In the genomic region with DNA sequence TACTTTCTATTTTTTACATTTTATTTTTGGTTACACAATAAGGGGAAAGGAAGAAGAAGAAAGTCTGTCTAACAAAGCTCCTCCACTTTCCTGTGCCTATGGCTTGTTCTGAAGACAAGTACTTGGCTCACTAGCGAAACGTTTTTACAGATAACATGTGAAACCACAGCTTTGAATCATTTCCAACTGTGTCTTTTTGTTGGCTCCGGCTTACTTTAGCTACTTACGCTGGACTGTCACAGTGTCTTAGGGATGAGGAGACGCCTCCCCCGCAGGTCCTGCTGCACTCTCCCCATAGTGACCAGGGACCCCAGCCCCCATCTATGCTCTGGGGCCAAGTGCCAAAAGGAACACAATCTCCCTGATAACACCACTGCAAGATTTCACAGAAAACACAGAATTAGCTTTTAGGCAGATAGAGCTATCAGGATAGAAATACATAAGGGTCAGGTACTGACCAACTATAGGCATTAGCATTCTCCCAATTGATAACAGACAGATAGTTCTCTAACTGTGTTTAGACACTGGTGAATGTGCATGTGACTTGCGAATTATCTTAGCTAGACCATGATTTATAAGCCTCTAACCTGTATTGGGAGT, we compare ENCODE assay signal across 13 cellular contexts.
DNase-seq lines count a peak whose midpoint lies in the region; ATAC-seq and TF ChIP-seq lines count a peak whose summit lies in the region.
"Had no signal": no experiment of that assay in that cellular context is flagged by ENCODE, and none has a peak within 500 bp of the region (broad histone marks: within the 10 kb centered on the region; RNA-seq: fewer than 3 reads in every experiment).

No MANE protein-coding gene starts in this region.

- H3K36me3 ChIP-seq in brain microvascular endothelial cell (replicated peaks) = no peaks in the 10 kb centered on the region
- no peaks in the 10 kb centered on the region for H3K36me3 ChIP-seq in kidney epithelial cell (ENCODE audit: control insufficient read depth, insufficient read depth, low read length)
- H3K36me3 ChIP-seq: prostate gland had no signal

- H3K4me3 ChIP-seq in AG04449 (ENCODE audit: low read depth, low read length) (no peak overlapping the region), brain microvascular endothelial cell (ENCODE audit: low read depth, low read length) (no peak overlapping the region), kidney epithelial cell (ENCODE audit: low read depth, low read length) (no peak overlapping the region)
- H3K4me3 ChIP-seq: prostate gland had no signal

- no peaks in the 10 kb centered on the region for H3K27me3 ChIP-seq in brain microvascular endothelial cell (replicated peaks)
- H3K27me3 ChIP-seq in kidney epithelial cell (ENCODE audit: control insufficient read depth, insufficient read depth, low read length) = no peaks in the 10 kb centered on the region

- ATAC-seq in HG02610 (IDR thresholded peaks at IDR 0.05; ENCODE audit: unreplicated experiment) = no peak
- ATAC-seq: activated T-helper 17 cell treated with anti-CD3 and anti-CD28 coated beads, Interleukin-2, amount 50 U/mL, for 72 hours had no signal

- peak; percentile 87 for DNase-seq in AG04449 (ENCODE audit: low read depth, low spot score)
- peak; percentile 12 for DNase-seq in HS-27A (ENCODE audit: low read depth)
- peak; percentile 90 for DNase-seq in brain microvascular endothelial cell
- DNase-seq in kidney epithelial cell (ENCODE audit: low read depth) = peak; percentile 23
- no peak for DNase-seq in midbrain (lab: John Stamatoyannopoulos, UW)
- no peak for DNase-seq in SK-N-DZ (ENCODE audit: low spot score)
- DNase-seq in anterior cingulate cortex (lab: John Stamatoyannopoulos, UW) = no peak
- DNase-seq: CD4-positive, CD25-positive, alpha-beta regulatory T cell; NCI-H1417 treated with DMSO at 0.1 percent for 48 hours; stimulated activated naive CD4-positive, alpha-beta T cell treated with Interleukin-2 at 50 U/mL for 16 hours had no signal

- POLR2A ChIA-PET in AG04449 (lab: Yijun Ruan, JAX) = interaction anchor here (0.5 to 1.1 kb wide), 4 partner anchors 11 to 449 kb away, joined by 5 to 6 read pairs (median 6); no protein-coding TSS in a partner anchor

- in situ Hi-C loops in brain microvascular endothelial cell (cut with HindIII; ENCODE audit: low pct_ligation_motif_present, low sequenced_read_pairs) = no loop called here

- H3K27ac ChIP-seq in brain microvascular endothelial cell = peak overlapping the region; percentile 41
- H3K27ac ChIP-seq: prostate gland had no signal

- TF ChIP-seq CTCF in AG04449 (IDR thresholded peaks at IDR 0.05; ENCODE audit: insufficient read depth, low read length, missing control alignments) (no peak), brain microvascular endothelial cell (IDR thresholded peaks at IDR 0.05; ENCODE audit: low read depth, low read length, missing control alignments) (no peak), kidney epithelial cell (IDR thresholded peaks at IDR 0.05; ENCODE audit: insufficient read depth, low read length, poor library complexity, severe bottlenecking) (no peak)

- CTCF ChIA-PET in AG04449 (lab: Yijun Ruan, JAX) = interaction anchor here (0.8 to 2.7 kb wide), 3 partner anchors 20 to 452 kb away, joined by 3 to 12 read pairs (median 4); no protein-coding TSS in a partner anchor

Comparison
In these comparisons a context has a peak if more than half of its experiments do, and no peak if none do; other contexts are left out.
1. DNase-seq: peak in AG04449 (single experiment), HS-27A (single experiment), brain microvascular endothelial cell (single experiment) and kidney epithelial cell (single experiment); none in midbrain (single experiment), SK-N-DZ (single experiment) and anterior cingulate cortex (0 of 58).